ENCODE assay signal across 1 cellular context in genomic region chr19:46600393-46601317, GRCh38.
TF ChIP-seq lines count a peak whose summit lies in the region.

No MANE protein-coding gene starts in this region.

TF ChIP-seq in HepG2, 621 proteins besides CTCF, POLR2A, EP300 and RAD21 (continued from another document and continues in another):
- TF ChIP-seq ZNF362 (CRISPR knock-in tag; IDR thresholded peaks at IDR 0.05; ENCODE audit: borderline replicate concordance) (no peak), ZMYM3 (CRISPR knock-in tag; IDR thresholded peaks at IDR 0.05) (peak; percentile 77; the same call in 1 of the 2 replicates), TEAD3 (CRISPR knock-in tag; optimal IDR thresholded peaks at IDR 0.05; ENCODE audit: borderline replicate concordance) (peak; percentile 79), ZNF761 (CRISPR knock-in tag; conservative IDR thresholded peaks at IDR 0.05) (peak; percentile 71; the same call in 1 of the 2 replicates), MZF1 (CRISPR knock-in tag; IDR thresholded peaks at IDR 0.05; ENCODE audit: borderline replicate concordance) (no peak), ZNF142 (CRISPR knock-in tag; IDR thresholded peaks at IDR 0.05) (peak; percentile 47; the same call in 1 of the 2 replicates), ZNF446 (CRISPR knock-in tag; IDR thresholded peaks at IDR 0.05) (peak; percentile 49; the same call in 1 of the 2 replicates), REXO4 (CRISPR knock-in tag; IDR thresholded peaks at IDR 0.05; ENCODE audit: borderline replicate concordance) (no peak), SCMH1 (CRISPR knock-in tag; IDR thresholded peaks at IDR 0.05; ENCODE audit: borderline replicate concordance) (no peak), ESRRA (CRISPR knock-in tag; IDR thresholded peaks at IDR 0.05; ENCODE audit: low read depth) (no peak; the same call in 1 of the 2 replicates), ZNF350 (CRISPR knock-in tag; IDR thresholded peaks at IDR 0.05; ENCODE audit: borderline replicate concordance, low read depth) (peak; percentile 90), ZBTB40 (IDR thresholded peaks at IDR 0.05) (no peak), ZBTB40 (CRISPR knock-in tag; IDR thresholded peaks at IDR 0.05) (peak; percentile 35), PRMT3 (CRISPR knock-in tag; IDR thresholded peaks at IDR 0.05; ENCODE audit: borderline replicate concordance, low read depth) (no peak), ZNF503 (CRISPR knock-in tag; IDR thresholded peaks at IDR 0.05) (no peak; the same call in 1 of the 2 replicates), MTF1 (CRISPR knock-in tag; IDR thresholded peaks at IDR 0.05) (no peak), ZNF777 (CRISPR knock-in tag; IDR thresholded peaks at IDR 0.05) (no peak), CBX5 (CRISPR knock-in tag; IDR thresholded peaks at IDR 0.05; ENCODE audit: borderline replicate concordance) (no peak; the same call in 1 of the 2 replicates), ZNF441 (CRISPR knock-in tag; IDR thresholded peaks at IDR 0.05; ENCODE audit: borderline replicate concordance) (peak; percentile 35; the same call in 1 of the 2 replicates), ZNF263 (CRISPR knock-in tag; IDR thresholded peaks at IDR 0.05) (peak; percentile 26; the same call in 1 of the 2 replicates), RFXANK (CRISPR knock-in tag; IDR thresholded peaks at IDR 0.05) (peak; percentile 77; the same call in 1 of the 2 replicates), NR2F2 (IDR thresholded peaks at IDR 0.05; ENCODE audit: borderline replicate concordance, low read depth) (no peak), HMG20B (CRISPR knock-in tag; conservative IDR thresholded peaks at IDR 0.05) (peak; percentile 69; the same call in 1 of the 2 replicates), ZNF121 (CRISPR knock-in tag; IDR thresholded peaks at IDR 0.05) (no peak), ZNF644 (CRISPR knock-in tag; IDR thresholded peaks at IDR 0.05; ENCODE audit: low read depth) (no peak)
- TF ChIP-seq, protein P1, sequence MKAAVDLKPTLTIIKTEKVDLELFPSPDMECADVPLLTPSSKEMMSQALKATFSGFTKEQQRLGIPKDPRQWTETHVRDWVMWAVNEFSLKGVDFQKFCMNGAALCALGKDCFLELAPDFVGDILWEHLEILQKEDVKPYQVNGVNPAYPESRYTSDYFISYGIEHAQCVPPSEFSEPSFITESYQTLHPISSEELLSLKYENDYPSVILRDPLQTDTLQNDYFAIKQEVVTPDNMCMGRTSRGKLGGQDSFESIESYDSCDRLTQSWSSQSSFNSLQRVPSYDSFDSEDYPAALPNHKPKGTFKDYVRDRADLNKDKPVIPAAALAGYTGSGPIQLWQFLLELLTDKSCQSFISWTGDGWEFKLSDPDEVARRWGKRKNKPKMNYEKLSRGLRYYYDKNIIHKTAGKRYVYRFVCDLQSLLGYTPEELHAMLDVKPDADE (CRISPR knock-in tag; IDR thresholded peaks at IDR 0.05) = no peak
- TF ChIP-seq, protein P2, sequence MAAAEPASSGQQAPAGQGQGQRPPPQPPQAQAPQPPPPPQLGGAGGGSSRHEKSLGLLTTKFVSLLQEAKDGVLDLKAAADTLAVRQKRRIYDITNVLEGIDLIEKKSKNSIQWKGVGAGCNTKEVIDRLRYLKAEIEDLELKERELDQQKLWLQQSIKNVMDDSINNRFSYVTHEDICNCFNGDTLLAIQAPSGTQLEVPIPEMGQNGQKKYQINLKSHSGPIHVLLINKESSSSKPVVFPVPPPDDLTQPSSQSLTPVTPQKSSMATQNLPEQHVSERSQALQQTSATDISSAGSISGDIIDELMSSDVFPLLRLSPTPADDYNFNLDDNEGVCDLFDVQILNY (CRISPR knock-in tag; conservative IDR thresholded peaks at IDR 0.05) = peak; percentile 83
- TF ChIP-seq, protein P3, sequence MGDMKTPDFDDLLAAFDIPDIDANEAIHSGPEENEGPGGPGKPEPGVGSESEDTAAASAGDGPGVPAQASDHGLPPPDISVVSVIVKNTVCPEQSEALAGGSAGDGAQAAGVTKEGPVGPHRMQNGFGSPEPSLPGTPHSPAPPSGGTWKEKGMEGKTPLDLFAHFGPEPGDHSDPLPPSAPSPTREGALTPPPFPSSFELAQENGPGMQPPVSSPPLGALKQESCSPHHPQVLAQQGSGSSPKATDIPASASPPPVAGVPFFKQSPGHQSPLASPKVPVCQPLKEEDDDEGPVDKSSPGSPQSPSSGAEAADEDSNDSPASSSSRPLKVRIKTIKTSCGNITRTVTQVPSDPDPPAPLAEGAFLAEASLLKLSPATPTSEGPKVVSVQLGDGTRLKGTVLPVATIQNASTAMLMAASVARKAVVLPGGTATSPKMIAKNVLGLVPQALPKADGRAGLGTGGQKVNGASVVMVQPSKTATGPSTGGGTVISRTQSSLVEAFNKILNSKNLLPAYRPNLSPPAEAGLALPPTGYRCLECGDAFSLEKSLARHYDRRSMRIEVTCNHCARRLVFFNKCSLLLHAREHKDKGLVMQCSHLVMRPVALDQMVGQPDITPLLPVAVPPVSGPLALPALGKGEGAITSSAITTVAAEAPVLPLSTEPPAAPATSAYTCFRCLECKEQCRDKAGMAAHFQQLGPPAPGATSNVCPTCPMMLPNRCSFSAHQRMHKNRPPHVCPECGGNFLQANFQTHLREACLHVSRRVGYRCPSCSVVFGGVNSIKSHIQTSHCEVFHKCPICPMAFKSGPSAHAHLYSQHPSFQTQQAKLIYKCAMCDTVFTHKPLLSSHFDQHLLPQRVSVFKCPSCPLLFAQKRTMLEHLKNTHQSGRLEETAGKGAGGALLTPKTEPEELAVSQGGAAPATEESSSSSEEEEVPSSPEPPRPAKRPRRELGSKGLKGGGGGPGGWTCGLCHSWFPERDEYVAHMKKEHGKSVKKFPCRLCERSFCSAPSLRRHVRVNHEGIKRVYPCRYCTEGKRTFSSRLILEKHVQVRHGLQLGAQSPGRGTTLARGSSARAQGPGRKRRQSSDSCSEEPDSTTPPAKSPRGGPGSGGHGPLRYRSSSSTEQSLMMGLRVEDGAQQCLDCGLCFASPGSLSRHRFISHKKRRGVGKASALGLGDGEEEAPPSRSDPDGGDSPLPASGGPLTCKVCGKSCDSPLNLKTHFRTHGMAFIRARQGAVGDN (CRISPR knock-in tag; IDR thresholded peaks at IDR 0.05) = peak; percentile 87
